ENCODE assay signal across 8 cellular contexts in genomic region chr16:14529010-14529669, GRCh38.
DNase-seq lines count a peak whose midpoint lies in the region; ATAC-seq and TF ChIP-seq lines count a peak whose summit lies in the region.

No MANE protein-coding gene starts in this region.

- H3K27me3 ChIP-seq in NT2/D1 (ENCODE audit: insufficient read depth, insufficient read length), result no peaks in the 10 kb centered on the region
- H3K27me3 ChIP-seq in stomach, result no peaks in the 10 kb centered on the region

- H3K27me3 Mint-ChIP-seq in naive thymus-derived CD8-positive, alpha-beta T cell, result no peaks in the 10 kb centered on the region

- no peak for TF ChIP-seq EP300 in stomach (IDR thresholded peaks at IDR 0.05)

- H3K36me3 ChIP-seq in NT2/D1 (ENCODE audit: insufficient read depth, insufficient read length, low read length) (peaks cover 3% of the 10 kb centered on the region), stomach (peaks cover 0 to 4% (median 0%) of the 10 kb centered on the region in 4 donors)

- peak overlapping the region in 2 of 5 donors; percentile 5 to 27 for H3K27ac ChIP-seq in stomach

- peaks cover 10% of the 10 kb centered on the region for H3K9me3 ChIP-seq in NT2/D1 (ENCODE audit: insufficient read depth, low read length)
- no peaks in the 10 kb centered on the region for H3K9me3 ChIP-seq in stomach

- no peak overlapping the region for H3K4me3 ChIP-seq in NT2/D1 (ENCODE audit: insufficient read length, low read depth)
- H3K4me3 ChIP-seq in stomach, result peak overlapping the region in 3 of 4 donors; percentile 4 to 16 (median 14)

- no peak for TF ChIP-seq POLR2A in stomach (IDR thresholded peaks at IDR 0.05)

- H3K9ac ChIP-seq in NT2/D1 (ENCODE audit: insufficient read length, low read depth), result no peak overlapping the region

- H3K9me3 Mint-ChIP-seq in naive thymus-derived CD8-positive, alpha-beta T cell, result peaks cover 0 to 10% (median 0%) of the 10 kb centered on the region in 9 donors

- peaks cover 4% of the 10 kb centered on the region for H3K4me1 ChIP-seq in NT2/D1 (ENCODE audit: insufficient read depth, insufficient read length)
- peaks cover 0 to 32% (median 18%) of the 10 kb centered on the region in 4 donors for H3K4me1 ChIP-seq in stomach

- H3K4me1 Mint-ChIP-seq in naive thymus-derived CD8-positive, alpha-beta T cell, result peaks cover 5 to 8% (median 8%) of the 10 kb centered on the region in 4 donors

- peak overlapping the region in 2 of 10 donors; percentile 48 to 71 for H3K27ac Mint-ChIP-seq in naive thymus-derived CD8-positive, alpha-beta T cell

- peaks cover 5 to 34% (median 10%) of the 10 kb centered on the region in 3 donors for H3K36me3 Mint-ChIP-seq in naive thymus-derived CD8-positive, alpha-beta T cell

- WGBS in stomach, 5 donors, result 20 to 24% (median 20%) methylated on average over 11 of the region's 11 CpGs

- ATAC-seq in naive thymus-derived CD8-positive, alpha-beta T cell, result peak in 1 of 2 donors; percentile 59
- ATAC-seq in HG03108 (IDR thresholded peaks at IDR 0.05; ENCODE audit: unreplicated experiment), result no peak

- H3K4me3 Mint-ChIP-seq in naive thymus-derived CD8-positive, alpha-beta T cell, result no peak overlapping the region

- peak in 5 of 7 experiments; percentile 44 to 95 (median 70) for TF ChIP-seq CTCF in stomach (IDR thresholded peaks at IDR 0.05)

- DNase-seq in DMS53 (lab: John Stamatoyannopoulos, UW) (peak; percentile 83), HUDEP-2 (lab: John Stamatoyannopoulos, UW; ENCODE audit: unreplicated experiment in 76 of 76) (peak in 69 of 76 experiments; percentile 12 to 81 (median 49)), NT2/D1 (ENCODE audit: low read depth, low spot score) (peak; percentile 89), activated T-cell treated with anti-CD3 and anti-CD28 coated beads for 48 hours (ENCODE audit: low read depth) (peak; percentile 25), fibroblast of gingiva (ENCODE audit: low read depth) (peak; percentile 92), stomach (peak; percentile 77)
- DNase-seq in naive thymus-derived CD8-positive, alpha-beta T cell, result peak; percentile 25 to 72 (median 44)

- POLR2A ChIA-PET in naive thymus-derived CD8-positive, alpha-beta T cell (lab: Charles Lee), result no interaction called here

- intact Hi-C loops in stomach (cut with DNase I; ENCODE audit: low total_unique reads), result no loop called here

Comparison
In these comparisons a context has a peak if more than half of its experiments do, and no peak if none do; other contexts are left out.
1. DNase-seq: peak in every context shown above with its lines; median percentile 92 in fibroblast of gingiva; 89 in NT2/D1; 83 in DMS53; 77 in stomach; 49 in HUDEP-2; 44 in naive thymus-derived CD8-positive, alpha-beta T cell; 25 in activated T-cell treated with anti-CD3 and anti-CD28 coated beads for 48 hours.